Comparison of ENCODE assay signal across 29 cellular contexts in genomic region chr11:130327716-130328115, GRCh38. TPM values are rescaled to one million over a fixed set of nuclear protein-coding genes. Genes with fewer than 3 reads are reported as not detected.
DNase-seq lines count a peak whose midpoint lies in the region; ATAC-seq, FAIRE-seq and TF ChIP-seq lines count a peak whose summit lies in the region.
"Had no signal": no experiment of that assay in that cellular context is flagged by ENCODE, and none has a peak within 500 bp of the region (broad histone marks: within the 10 kb centered on the region; RNA-seq: fewer than 3 reads in every experiment).

No MANE protein-coding gene starts in this region.

- H3K4me3 ChIP-seq in bronchial epithelial cell (ENCODE audit: low read depth, low read length) (no peak overlapping the region), epithelial cell of esophagus (ENCODE audit: low read length) (no peak overlapping the region)
- H3K4me3 ChIP-seq: BLaER1, GM12878 had no signal

- no peak overlapping the region for H3K27ac ChIP-seq in foreskin keratinocyte
- H3K27ac ChIP-seq: BLaER1 had no signal

- no peaks in the 10 kb centered on the region for H3K27me3 ChIP-seq in bronchial epithelial cell (ENCODE audit: control insufficient read depth, insufficient read depth, low read length)
- H3K27me3 ChIP-seq in foreskin keratinocyte: no peaks in the 10 kb centered on the region
- H3K27me3 ChIP-seq: BLaER1 had no signal

- no peak overlapping the region for H3K4me3 Mint-ChIP-seq in activated T-cell treated with anti-CD3 and anti-CD28 coated beads, Interleukin-2, amount 50 U/mL, for 4 hours
- H3K4me3 Mint-ChIP-seq: CD14-positive monocyte; CD4-positive, alpha-beta memory T cell; CD4-positive, CD25-positive, alpha-beta regulatory T cell; CD8-positive, alpha-beta memory T cell had no signal

- peak; percentile 18 for FAIRE-seq in bronchial epithelial cell (lab: Jason Lieb, UNC)
- FAIRE-seq: A204.1, GM12878, GM12892, GM18507 had no signal

- no peaks in the 10 kb centered on the region for H3K36me3 ChIP-seq in bronchial epithelial cell (ENCODE audit: control insufficient read depth, insufficient read depth, low read length)
- H3K36me3 ChIP-seq: BE2C, BLaER1 had no signal

- peaks cover 4% of the 10 kb centered on the region for H3K36me3 Mint-ChIP-seq in activated T-cell treated with anti-CD3 and anti-CD28 coated beads, Interleukin-2, amount 50 U/mL, for 4 hours (ENCODE audit: insufficient read depth)
- H3K36me3 Mint-ChIP-seq: CD14-positive monocyte had no signal

- peak; percentile 18 for ATAC-seq in foreskin keratinocyte
- ATAC-seq in HG03520 (IDR thresholded peaks at IDR 0.05; ENCODE audit: unreplicated experiment): no peak
- no peak for ATAC-seq in HG02885 (IDR thresholded peaks at IDR 0.05; ENCODE audit: poor library complexity, unreplicated experiment)
- ATAC-seq in activated T-cell treated with anti-CD3 and anti-CD28 coated beads, Interleukin-2, amount 50 U/mL, for 4 hours: no peak
- ATAC-seq: GM12878 had no signal

- no peaks in the 10 kb centered on the region for H3K9me3 Mint-ChIP-seq in activated T-cell treated with anti-CD3 and anti-CD28 coated beads, Interleukin-2, amount 50 U/mL, for 4 hours

- DNase-seq in HPDE6-E6E7 (ENCODE audit: extremely low spot score) (peak; percentile 23), bronchial epithelial cell (ENCODE audit: low read depth) (peak; percentile 74), epithelial cell of esophagus (ENCODE audit: low read depth) (peak; percentile 67), foreskin keratinocyte (peak in 1 of 2 donors; percentile 41), middle frontal gyrus (ENCODE audit: extremely low spot score, low spot score) (no peak)
- no peak for DNase-seq in activated T-cell treated with anti-CD3 and anti-CD28 coated beads, Interleukin-2, amount 50 U/mL, for 4 hours
- DNase-seq: 8988T; ACHN; BE2C; C1 segment of cervical spinal cord; CD4-positive, alpha-beta memory T cell; CD4-positive, CD25-positive, alpha-beta regulatory T cell; CD8-positive, alpha-beta memory T cell; COR-L47; DMS 273 treated with DMSO at 0.1 percent for 48 hours; DMS153; DMS53; DMS79; DND-41; EL; GDM1 had no signal

- H3K4me1 Mint-ChIP-seq in activated T-cell treated with anti-CD3 and anti-CD28 coated beads, Interleukin-2, amount 50 U/mL, for 4 hours (ENCODE audit: low read depth): no peaks in the 10 kb centered on the region
- H3K4me1 Mint-ChIP-seq: CD14-positive monocyte; CD4-positive, alpha-beta memory T cell; CD8-positive, alpha-beta memory T cell had no signal

- H3K4me1 ChIP-seq in foreskin keratinocyte: no peaks in the 10 kb centered on the region
- H3K4me1 ChIP-seq: BE2C, BLaER1 had no signal

- no peaks in the 10 kb centered on the region for H3K27me3 Mint-ChIP-seq in activated T-cell treated with anti-CD3 and anti-CD28 coated beads, Interleukin-2, amount 50 U/mL, for 4 hours (ENCODE audit: low read depth)
- H3K27me3 Mint-ChIP-seq: CD4-positive, alpha-beta memory T cell; CD4-positive, CD25-positive, alpha-beta regulatory T cell; CD8-positive, alpha-beta memory T cell had no signal

- TF ChIP-seq CTCF in bronchial epithelial cell (IDR thresholded peaks at IDR 0.05; ENCODE audit: insufficient read depth, low read length, severe bottlenecking) (no peak), epithelial cell of esophagus (IDR thresholded peaks at IDR 0.05; ENCODE audit: insufficient read depth, low read depth, low read length, missing control alignments) (no peak), foreskin keratinocyte (conservative IDR thresholded peaks at IDR 0.05) (no peak)

RNA-seq across cellular contexts. Expression of gene ZBTB44, which starts 13.0 kb away (rescaled TPM):
- 19.1 and 28.4 TPM in 2 replicates for total RNA-seq in bronchial epithelial cell
- 20.8 and 21.2 TPM in 2 replicates for total RNA-seq in foreskin keratinocyte
- 3.9 and 4.4 TPM in 2 replicates for polyA plus RNA-seq in foreskin keratinocyte
- total RNA-seq in activated T-cell treated with anti-CD3 and anti-CD28 coated beads, Interleukin-2, amount 50 U/mL, for 4 hours: 10 to 100 TPM; 31.6 to 32.7 (median 31.6) TPM

Comparison
In these comparisons a context has a peak if more than half of its experiments do, and no peak if none do; other contexts are left out.
1. DNase-seq: peak in HPDE6-E6E7 (single experiment), bronchial epithelial cell (single experiment) and epithelial cell of esophagus (single experiment); none in middle frontal gyrus (single experiment) and activated T-cell treated with anti-CD3 and anti-CD28 coated beads, Interleukin-2, amount 50 U/mL, for 4 hours (single experiment).